ENCODE assay signal across 19 cellular contexts in genomic region chr10:12063483-12063818, GRCh38. TPM values are rescaled to one million over a fixed set of nuclear protein-coding genes. Genes with fewer than 3 reads are reported as not detected.
DNase-seq lines count a peak whose midpoint lies in the region; ATAC-seq, FAIRE-seq and TF ChIP-seq lines count a peak whose summit lies in the region.
"Had no signal": no experiment of that assay in that cellular context is flagged by ENCODE, and none has a peak within 500 bp of the region (broad histone marks: within the 10 kb centered on the region; RNA-seq: fewer than 3 reads in every experiment).

No MANE protein-coding gene starts in this region.

- H3K27ac ChIP-seq in K562 (ENCODE audit: extremely low read depth, low read depth, low read length): no peak overlapping the region; the same call in 2 of the 3 replicates

- no peaks in the 10 kb centered on the region for H3K9me1 ChIP-seq in K562 (ENCODE audit: control insufficient read depth, insufficient read depth, low read length)

- TF ChIP-seq EP300 in K562 (IDR thresholded peaks at IDR 0.05; ENCODE audit: low read length): peak; percentile 91

- 0% methylated on average over 3 of the region's 3 CpGs for WGBS in K562 (ENCODE audit: insufficient coverage, low coverage, missing lambda C conversion rate)

- ATAC-seq in K562 (peak; percentile 85), GM21717 (IDR thresholded peaks at IDR 0.05; ENCODE audit: unreplicated experiment) (no peak)

- peak in 75 of 76 experiments; percentile 33 to 94 (median 81) for DNase-seq in HUDEP-2 (lab: John Stamatoyannopoulos, UW; ENCODE audit: unreplicated experiment in 76 of 76)
- peak; percentile 97 for DNase-seq in OCI-M1 (lab: John Stamatoyannopoulos, UW)
- peak; percentile 24 to 88 (median 54) for DNase-seq in K562 (ENCODE audit: extremely low read depth in 1 of 4, low spot score in 3 of 4)
- DNase-seq in posterior vena cava (ENCODE audit: low spot score): peak; percentile 26
- no peak for DNase-seq in dermis blood vessel endothelial cell
- no peak for DNase-seq in NCI-H146 treated with DMSO at 0.1 percent for 48 hours (lab: John Stamatoyannopoulos, UW; ENCODE audit: unreplicated experiment)
- DNase-seq in activated CD4-positive, CD25-positive, alpha-beta regulatory T cell treated with anti-CD3 and anti-CD28 coated beads, Interleukin-2, amount 50 U/mL, for 72 hours: no peak
- DNase-seq: BE2C; CD4-positive, alpha-beta memory T cell; DMS79 treated with DMSO at 0.1 percent for 48 hours; GF-D8; GOT3; NCI-H1694; NCI-H2107; NCI-H226; NCI-H69; SIG-M5 had no signal

- in situ Hi-C loops in K562 (cut with MboI): no loop called here

- H3K9me3 ChIP-seq in K562 (replicated peaks; ENCODE audit: control insufficient read depth, insufficient read depth, low read depth, low read length): no peaks in the 10 kb centered on the region
- H3K9me3 ChIP-seq: BE2C had no signal

- no peak for TF ChIP-seq RAD21 in K562 (CRISPR knock-in tag; conservative IDR thresholded peaks at IDR 0.05 in 1 of 2, IDR thresholded peaks at IDR 0.05 in 1 of 2)

- BruUV-seq in K562 (replicated peaks; lab: Mats Ljungman, UMichigan): no TSS peak

- TF ChIP-seq POLR2A in K562 (conservative IDR thresholded peaks at IDR 0.05): no peak

- POLR2A ChIA-PET in K562 (lab: Yijun Ruan, JAX): interaction anchor here (0.6 to 1.0 kb wide), 5 partner anchors 9 to 64 kb away, joined by 3 to 6 read pairs (median 4); partner anchors contain the start of gene UPF2

- H4K20me1 ChIP-seq in K562 (replicated peaks; ENCODE audit: control insufficient read depth, insufficient read depth, low read length): no peaks in the 10 kb centered on the region

- H3K79me2 ChIP-seq in K562 (ENCODE audit: control insufficient read depth, insufficient read depth, low read length): no peaks in the 10 kb centered on the region

- no peak overlapping the region for H3K9ac ChIP-seq in K562 (ENCODE audit: insufficient read depth in 1 of 2, low read depth in 2 of 2, low read length in 2 of 2)

- peaks cover 17 to 22% of the 10 kb centered on the region in 2 experiments; a peak in 4 of 5 replicates for H3K4me1 ChIP-seq in K562 (replicated peaks in 1 of 2; ENCODE audit: control insufficient read depth in 2 of 2, insufficient read depth in 2 of 2, low read length in 2 of 2)

- H3K4me3 ChIP-seq in K562: no peak overlapping the region

- no peaks in the 10 kb centered on the region for H3K36me3 ChIP-seq in K562 (ENCODE audit: control insufficient read depth, insufficient read depth, low read length)
- H3K36me3 ChIP-seq: BE2C had no signal

- peak overlapping the region; percentile 71; the same call in 1 of the 2 replicates for H2AFZ ChIP-seq in K562 (ENCODE audit: low read depth, low read length)

- TF ChIP-seq CTCF in K562 (IDR thresholded peaks at IDR 0.05 in 2 of 3, conservative IDR thresholded peaks at IDR 0.05 in 1 of 3; ENCODE audit: insufficient read depth in 2 of 3, low read depth in 1 of 3, low read length in 3 of 3): no peak

- intact Hi-C loops in K562 (cut with micrococcal nuclease) (no loop called here), posterior vena cava (cut with DNase I) (loop anchor here in 1 of 2 donors (10.0 kb wide), 1 partner anchor 1691 kb away; no protein-coding TSS in a partner anchor)

- peak overlapping the region; percentile 67 for H3K4me2 ChIP-seq in K562 (ENCODE audit: insufficient read depth, low read length)

- CTCF ChIA-PET in K562 (lab: Yijun Ruan, JAX; ENCODE audit: low intra/inter-chr PET ratio): no interaction called here

- H3K27me3 ChIP-seq in K562 (ENCODE audit: control insufficient read depth in 2 of 2, insufficient read depth in 2 of 2, low read length in 2 of 2): no peaks in the 10 kb centered on the region
- H3K27me3 ChIP-seq: BE2C had no signal

- peak; percentile 78 for FAIRE-seq in K562 (lab: Jason Lieb, UNC)
- FAIRE-seq: D721Med had no signal

TF ChIP-seq in K562, 482 proteins besides CTCF, POLR2A, EP300 and RAD21 (continues in another document):
- TF ChIP-seq HOXB6 (CRISPR knock-in tag; IDR thresholded peaks at IDR 0.05; ENCODE audit: borderline replicate concordance): no peak
- TF ChIP-seq MLX (CRISPR knock-in tag; conservative IDR thresholded peaks at IDR 0.05): no peak
- peak; percentile 74; the same call in 1 of the 2 replicates for TF ChIP-seq MTA1 (IDR thresholded peaks at IDR 0.05; ENCODE audit: borderline replicate concordance)
- no peak for TF ChIP-seq ETS1 (conservative IDR thresholded peaks at IDR 0.05; ENCODE audit: control insufficient read depth, low read depth, low read length)
- no peak for TF ChIP-seq ARHGAP35 (IDR thresholded peaks at IDR 0.05; ENCODE audit: partially characterized antibody)
- no peak for TF ChIP-seq MYBL2 (IDR thresholded peaks at IDR 0.05; ENCODE audit: low read depth)
- TF ChIP-seq MYBL2 (CRISPR knock-in tag; IDR thresholded peaks at IDR 0.05; ENCODE audit: borderline replicate concordance): no peak
- no peak for TF ChIP-seq RHOXF2B (CRISPR knock-in tag; conservative IDR thresholded peaks at IDR 0.05)
- no peak for TF ChIP-seq POLR3A (IDR thresholded peaks at IDR 0.05; ENCODE audit: borderline replicate concordance, extremely low read depth, insufficient read depth, insufficient read length)
- TF ChIP-seq SMARCA4 (IDR thresholded peaks at IDR 0.05): peak; percentile 91
- TF ChIP-seq TRIM24 (IDR thresholded peaks at IDR 0.05): peak; percentile 90 to 94
- TF ChIP-seq MECOM (CRISPR knock-in tag; IDR thresholded peaks at IDR 0.05): no peak
- no peak for TF ChIP-seq COPS2 (conservative IDR thresholded peaks at IDR 0.05)
- no peak for TF ChIP-seq NR2F6 (CRISPR knock-in tag; IDR thresholded peaks at IDR 0.05)
- TF ChIP-seq ZFP1 (CRISPR knock-in tag; IDR thresholded peaks at IDR 0.05): no peak
- TF ChIP-seq SETDB1 (IDR thresholded peaks at IDR 0.05; ENCODE audit: low read length): no peak
- peak; percentile 43 for TF ChIP-seq DACH1 (IDR thresholded peaks at IDR 0.05; ENCODE audit: partially characterized antibody)
- TF ChIP-seq FOXJ3 (CRISPR knock-in tag; IDR thresholded peaks at IDR 0.05): no peak

RNA-seq across cellular contexts. Expression of gene DHTKD1, which starts 5.3 kb away (rescaled TPM):
- 53.9 and 59.3 TPM in 2 replicates for total RNA-seq in K562 (2011; cell fraction: chromatin; rRNA removed; ENCODE audit: low replicate concordance)
- 34.9 and 37.9 TPM in 2 replicates for total RNA-seq in K562 (2011; cell fraction: nucleolus; rRNA removed)
- 19.8 and 21.9 TPM in 2 replicates for total RNA-seq in K562 (2011; cell fraction: nucleoplasm; rRNA removed)
- total RNA-seq in K562 (2014; rRNA removed) (4.8 and 7.1 TPM in 2 replicates), K562 (2014; rRNA removed; fragmentation: Illumina TruSeq; extraction: Trizol) (6.8 and 8.4 TPM in 2 replicates), K562 (2015; rRNA removed; fragmentation: Illumina TruSeq; extraction: Trizol) (5.3 and 6.1 TPM in 2 replicates), K562 (2021) (9.3 and 11.3 TPM in 2 replicates), posterior vena cava (10 to 100 TPM; 11.0 to 12.5 TPM), dermis blood vessel endothelial cell (31.7 and 40.5 TPM in 2 replicates)
- polyA plus RNA-seq in K562 (2011; rRNA removed) (19.7 and 20.2 TPM in 2 replicates), K562 (2014; fragmentation: Illumina TruSeq; extraction: Trizol) (10.0 TPM in 2 replicates), K562 (2014; fragmentation: Nextera tagmentation; extraction: Ambion mirVana) (1 to 10 TPM; 3.1 to 3.3 TPM), K562 (2014; rRNA removed) (7.6 and 9.1 TPM in 2 replicates)
- polyA plus RNA-seq in K562 (2011; cell fraction: cytosol; rRNA removed): 16.9 and 35.7 TPM in 2 replicates
- polyA plus RNA-seq in K562 (2011; cell fraction: nucleus; rRNA removed): 15.8 and 16.6 TPM in 2 replicates
- polyA plus RNA-seq in K562 (2012): 5.5 and 8.5 TPM in 2 replicates
- polyA minus RNA-seq in K562 (2011; rRNA and poly(A)+ RNA removed): 45.7 and 73.0 TPM in 2 replicates
- polyA minus RNA-seq in K562 (2011; cell fraction: cytosol; rRNA and poly(A)+ RNA removed): 30.4 and 38.1 TPM in 2 replicates
- polyA minus RNA-seq in K562 (2011; cell fraction: nucleus; rRNA and poly(A)+ RNA removed): 14.7 and 35.8 TPM in 2 replicates

RNA-seq across cellular contexts. Expression of gene UPF2, which starts 20.8 kb away (rescaled TPM):
- 10.8 and 56.6 TPM in 2 replicates for total RNA-seq in K562 (2011; cell fraction: chromatin; rRNA removed; ENCODE audit: low replicate concordance)
- 6.5 and 9.1 TPM in 2 replicates for total RNA-seq in K562 (2011; cell fraction: nucleolus; rRNA removed)
- 12.4 and 15.1 TPM in 2 replicates for total RNA-seq in K562 (2011; cell fraction: nucleoplasm; rRNA removed)
- 18.8 and 18.9 TPM in 2 replicates for total RNA-seq in K562 (2014; rRNA removed)
- total RNA-seq in K562 (2014; rRNA removed; fragmentation: Illumina TruSeq; extraction: Trizol): 35.3 and 41.9 TPM in 2 replicates
- 33.1 and 35.8 TPM in 2 replicates for total RNA-seq in K562 (2015; rRNA removed; fragmentation: Illumina TruSeq; extraction: Trizol)
- 20.9 and 21.2 TPM in 2 replicates for total RNA-seq in K562 (2021)
- 18.9 and 27.2 TPM in 2 replicates for polyA plus RNA-seq in K562 (2011; rRNA removed)
- 4.6 and 8.1 TPM in 2 replicates for polyA plus RNA-seq in K562 (2011; cell fraction: cytosol; rRNA removed)
- 8.0 and 9.4 TPM in 2 replicates for polyA plus RNA-seq in K562 (2011; cell fraction: nucleus; rRNA removed)
- polyA plus RNA-seq in K562 (2012): 13.3 and 21.1 TPM in 2 replicates
- polyA plus RNA-seq in K562 (2014; fragmentation: Illumina TruSeq; extraction: Trizol): 29.1 and 37.7 TPM in 2 replicates
- polyA plus RNA-seq in K562 (2014; fragmentation: Nextera tagmentation; extraction: Ambion mirVana): 10 to 100 TPM; 13.9 to 17.3 TPM
- 22.4 and 23.7 TPM in 2 replicates for polyA plus RNA-seq in K562 (2014; rRNA removed)
- polyA minus RNA-seq in K562 (2011; rRNA and poly(A)+ RNA removed): 43.1 and 43.5 TPM in 2 replicates
- 10.0 and 15.4 TPM in 2 replicates for polyA minus RNA-seq in K562 (2011; cell fraction: cytosol; rRNA and poly(A)+ RNA removed)
- 9.0 and 18.8 TPM in 2 replicates for polyA minus RNA-seq in K562 (2011; cell fraction: nucleus; rRNA and poly(A)+ RNA removed)
- 10 to 100 TPM; 15.3 to 19.5 TPM for total RNA-seq in posterior vena cava
- total RNA-seq in dermis blood vessel endothelial cell: 21.8 and 31.6 TPM in 2 replicates

Comparison
In these comparisons a context has a peak if more than half of its experiments do, and no peak if none do; other contexts are left out.
1. DNase-seq: peak in HUDEP-2 (75 of 76), OCI-M1 (single experiment), K562 (4 of 4) and posterior vena cava (single experiment); none in dermis blood vessel endothelial cell (single experiment), NCI-H146 treated with DMSO at 0.1 percent for 48 hours (single experiment) and activated CD4-positive, CD25-positive, alpha-beta regulatory T cell treated with anti-CD3 and anti-CD28 coated beads, Interleukin-2, amount 50 U/mL, for 72 hours (single experiment).